ENCODE assay signal across 1 cellular context in the genomic region with DNA sequence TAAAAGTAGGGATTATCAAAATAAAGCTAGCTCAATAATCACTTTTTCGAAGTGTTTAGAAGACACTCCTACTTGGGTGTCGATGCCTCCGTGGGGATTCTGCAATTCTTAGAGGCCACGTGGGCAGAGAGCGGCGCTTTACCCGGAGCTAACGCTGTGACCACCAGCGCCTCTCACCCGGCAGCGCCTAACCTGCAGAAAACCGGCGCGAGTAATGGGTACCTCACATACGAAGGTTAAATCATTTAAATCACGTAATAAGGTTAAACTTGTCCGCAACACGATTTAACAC.
A peak's percentile ranks its signal among the peaks of the same experiment; 100 is the strongest.
TF ChIP-seq lines count a peak whose summit lies in the region.

No MANE protein-coding gene starts in this region.

TF ChIP-seq in IMR-90, 13 proteins besides CTCF, POLR2A, EP300 and RAD21 (continued from another document):
- TF ChIP-seq, protein P1, sequence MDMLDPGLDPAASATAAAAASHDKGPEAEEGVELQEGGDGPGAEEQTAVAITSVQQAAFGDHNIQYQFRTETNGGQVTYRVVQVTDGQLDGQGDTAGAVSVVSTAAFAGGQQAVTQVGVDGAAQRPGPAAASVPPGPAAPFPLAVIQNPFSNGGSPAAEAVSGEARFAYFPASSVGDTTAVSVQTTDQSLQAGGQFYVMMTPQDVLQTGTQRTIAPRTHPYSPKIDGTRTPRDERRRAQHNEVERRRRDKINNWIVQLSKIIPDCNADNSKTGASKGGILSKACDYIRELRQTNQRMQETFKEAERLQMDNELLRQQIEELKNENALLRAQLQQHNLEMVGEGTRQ (IDR thresholded peaks at IDR 0.05; ENCODE audit: low read depth, low read length), result peak; percentile 80
- TF ChIP-seq BHLHE40 (IDR thresholded peaks at IDR 0.05; ENCODE audit: low read depth, low read length) (no peak), RFX5 (IDR thresholded peaks at IDR 0.05; ENCODE audit: low read depth, low read length) (no peak), RCOR1 (IDR thresholded peaks at IDR 0.05; ENCODE audit: insufficient replicate concordance, low read length) (no peak), SMC3 (IDR thresholded peaks at IDR 0.05; ENCODE audit: low read depth, low read length) (no peak), FOS (IDR thresholded peaks at IDR 0.05; ENCODE audit: low read depth, low read length) (no peak)
